In genomic region chr6:1242439-1242838, GRCh38 we compare ENCODE assay signal across 24 cellular contexts.
DNase-seq lines count a peak whose midpoint lies in the region; ATAC-seq and TF ChIP-seq lines count a peak whose summit lies in the region.
"Had no signal": no experiment of that assay in that cellular context is flagged by ENCODE, and none has a peak within 500 bp of the region (broad histone marks: within the 10 kb centered on the region; RNA-seq: fewer than 3 reads in every experiment).

No MANE protein-coding gene starts in this region.

- no peak for TF ChIP-seq CTCF in neural progenitor cell (IDR thresholded peaks at IDR 0.05)

- H3K9me3 Mint-ChIP-seq in neural progenitor cell: no peaks in the 10 kb centered on the region
- H3K9me3 Mint-ChIP-seq: CD4-positive, CD25-positive, alpha-beta regulatory T cell; central memory CD8-positive, alpha-beta T cell; naive thymus-derived CD8-positive, alpha-beta T cell had no signal

- H3K36me3 ChIP-seq in adipocyte (ENCODE audit: control insufficient read depth, insufficient read depth, low read length, severe bottlenecking): no peaks in the 10 kb centered on the region
- H3K36me3 ChIP-seq in neural progenitor cell: no peaks in the 10 kb centered on the region
- H3K36me3 ChIP-seq: heart right ventricle, right atrium auricular region, SJCRH30, thoracic aorta had no signal

- H3K4me3 ChIP-seq in adipocyte (ENCODE audit: low read length) (no peak overlapping the region), neural progenitor cell (no peak overlapping the region)
- H3K4me3 ChIP-seq: heart right ventricle, right atrium auricular region, SJCRH30, thoracic aorta had no signal

- H3K36me3 Mint-ChIP-seq in neural progenitor cell: no peaks in the 10 kb centered on the region
- H3K36me3 Mint-ChIP-seq: CD4-positive, CD25-positive, alpha-beta regulatory T cell; naive thymus-derived CD8-positive, alpha-beta T cell had no signal

- no peak overlapping the region for H3K4me2 ChIP-seq in neural progenitor cell

- H3K79me2 ChIP-seq in neural progenitor cell (ENCODE audit: low read depth): no peaks in the 10 kb centered on the region

- peaks cover 9% of the 10 kb centered on the region for H3K4me1 ChIP-seq in adipocyte (ENCODE audit: control insufficient read depth, insufficient read depth, low read length)
- no peaks in the 10 kb centered on the region for H3K4me1 ChIP-seq in neural progenitor cell
- H3K4me1 ChIP-seq: right atrium auricular region, SJCRH30 had no signal

- peaks cover 10% of the 10 kb centered on the region for H3K4me1 Mint-ChIP-seq in neural progenitor cell
- H3K4me1 Mint-ChIP-seq: activated CD4-positive, alpha-beta T cell treated with anti-CD3 and anti-CD28 coated beads for 36 hours; CD4-positive, CD25-positive, alpha-beta regulatory T cell; central memory CD8-positive, alpha-beta T cell; naive thymus-derived CD8-positive, alpha-beta T cell had no signal

- no peak for ATAC-seq in HG03342 (IDR thresholded peaks at IDR 0.05; ENCODE audit: unreplicated experiment)
- ATAC-seq: activated CD4-positive, alpha-beta T cell treated with anti-CD3 and anti-CD28 coated beads for 36 hours; naive thymus-derived CD8-positive, alpha-beta T cell had no signal

- H3K4me3 Mint-ChIP-seq in neural progenitor cell: no peak overlapping the region
- H3K4me3 Mint-ChIP-seq: activated CD4-positive, alpha-beta T cell treated with anti-CD3 and anti-CD28 coated beads for 36 hours; CD4-positive, CD25-positive, alpha-beta regulatory T cell; central memory CD8-positive, alpha-beta T cell; naive thymus-derived CD8-positive, alpha-beta T cell had no signal

- H3K9me3 ChIP-seq in adipocyte (ENCODE audit: control insufficient read depth, low read length): no peaks in the 10 kb centered on the region
- no peaks in the 10 kb centered on the region for H3K9me3 ChIP-seq in neural progenitor cell (ENCODE audit: low read depth)
- H3K9me3 ChIP-seq: heart right ventricle, right atrium auricular region, SJCRH30, thoracic aorta had no signal

- no peak overlapping the region for H3K9ac ChIP-seq in adipocyte (ENCODE audit: low read length)
- H3K9ac ChIP-seq in neural progenitor cell: no peak overlapping the region

- H3F3A ChIP-seq in neural progenitor cell (ENCODE audit: low read depth): no peaks in the 10 kb centered on the region

- peaks cover 6% of the 10 kb centered on the region for H3K27me3 ChIP-seq in adipocyte (replicated peaks; ENCODE audit: control insufficient read depth, insufficient read depth, low read length)
- no peaks in the 10 kb centered on the region for H3K27me3 ChIP-seq in neural progenitor cell
- H3K27me3 ChIP-seq: right atrium auricular region, SJCRH30 had no signal

- peak overlapping the region; percentile 54 for H2AFZ ChIP-seq in neural progenitor cell (replicated peaks)

- no peak overlapping the region for H3K27ac Mint-ChIP-seq in neural progenitor cell
- H3K27ac Mint-ChIP-seq: activated CD4-positive, alpha-beta T cell treated with anti-CD3 and anti-CD28 coated beads for 36 hours; CD4-positive, CD25-positive, alpha-beta regulatory T cell; naive thymus-derived CD8-positive, alpha-beta T cell had no signal

- peaks cover 11% of the 10 kb centered on the region for H3K27me3 Mint-ChIP-seq in neural progenitor cell (ENCODE audit: insufficient read depth, low read depth)

- no peak overlapping the region for H3K27ac ChIP-seq in neural progenitor cell
- H3K27ac ChIP-seq in caudate nucleus (ENCODE audit: low read depth, low read length): no peak overlapping the region
- H3K27ac ChIP-seq: heart right ventricle, right atrium auricular region, SJCRH30, thoracic aorta had no signal

- H4K20me1 ChIP-seq in neural progenitor cell (ENCODE audit: low read depth): no peaks in the 10 kb centered on the region

- DNase-seq in AG20443 (ENCODE audit: low spot score) (peak; percentile 69), adipocyte (ENCODE audit: low read depth) (peak; percentile 17), fibroblast of peridontal ligament (ENCODE audit: extremely low read depth) (peak; percentile 69), neural progenitor cell (ENCODE audit: low spot score) (no peak), A172 (ENCODE audit: low spot score) (no peak), NK-92 (lab: John Stamatoyannopoulos, UW; ENCODE audit: unreplicated experiment) (no peak), caudate nucleus (lab: John Stamatoyannopoulos, UW) (no peak)
- DNase-seq: ACHN; activated CD4-positive, alpha-beta T cell treated with anti-CD3 and anti-CD28 coated beads for 36 hours; activated naive CD4-positive, alpha-beta T cell treated with Interleukin-2 at 50 U/mL for 16 hours; activated T-cell treated with anti-CD3 and anti-CD28 coated beads, Interleukin-2, amount 50 U/mL, for 48 hours; CD4-positive, CD25-positive, alpha-beta regulatory T cell; heart right ventricle; KG1; naive thymus-derived CD8-positive, alpha-beta T cell; NCI-H1436 treated with DMSO at 0.1 percent for 48 hours; NCI-H526; SJCRH30; stimulated activated naive CD4-positive, alpha-beta T cell treated with Interleukin-2 at 50 U/mL for 16 hours; T-helper 1 cell had no signal

Comparison
In these comparisons a context has a peak if more than half of its experiments do, and no peak if none do; other contexts are left out.
1. DNase-seq: peak in AG20443 (single experiment), adipocyte (single experiment) and fibroblast of peridontal ligament (single experiment); none in neural progenitor cell (single experiment), A172 (single experiment), NK-92 (single experiment) and caudate nucleus (0 of 61).